In the genomic region with DNA sequence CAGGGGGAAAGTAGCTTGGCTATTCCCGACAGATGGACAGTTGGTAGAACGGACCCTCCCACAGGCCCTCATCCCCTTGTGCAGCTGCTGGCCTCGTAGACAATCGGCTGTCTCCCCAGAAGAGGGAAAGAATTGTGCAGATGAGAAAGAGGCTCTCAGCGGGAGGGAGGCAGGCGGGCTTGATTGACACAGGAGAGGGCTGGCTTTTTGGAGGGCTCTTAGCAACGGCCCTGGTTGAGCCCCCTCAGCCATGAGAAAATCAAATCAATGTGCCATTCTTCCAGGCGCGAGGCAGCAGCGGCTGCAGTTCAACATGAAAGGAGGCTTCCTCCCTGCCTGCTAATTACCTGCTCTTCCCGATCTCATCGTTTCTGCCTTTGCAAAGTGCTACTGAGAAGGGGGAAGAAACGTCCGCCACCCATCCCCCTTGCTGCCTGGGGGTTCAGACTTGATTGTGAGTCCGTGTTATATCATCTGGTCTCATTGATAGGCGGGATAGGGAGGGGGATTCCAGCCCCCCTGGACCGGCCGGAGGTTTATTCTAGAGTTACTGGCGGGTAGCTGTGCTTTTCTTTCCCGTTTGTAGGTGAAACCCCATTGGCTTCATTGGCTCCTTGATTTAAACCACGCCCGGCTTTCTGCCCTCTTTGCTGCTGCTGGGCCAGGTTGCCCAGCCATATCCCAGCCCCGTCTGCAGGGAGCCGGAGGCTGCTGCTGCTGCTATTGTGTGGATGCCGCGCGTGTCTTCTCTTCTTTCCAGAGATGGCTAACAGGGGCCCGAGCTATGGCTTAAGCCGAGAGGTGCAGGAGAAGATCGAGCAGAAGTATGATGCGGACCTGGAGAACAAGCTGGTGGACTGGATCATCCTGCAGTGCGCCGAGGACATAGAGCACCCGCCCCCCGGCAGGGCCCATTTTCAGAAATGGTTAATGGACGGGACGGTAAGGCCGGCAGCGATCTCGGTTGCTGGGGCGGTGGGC, we compare ENCODE assay signal across 9 cellular contexts. TPM values are rescaled to one million over a fixed set of nuclear protein-coding genes. Genes with fewer than 3 reads are reported as not detected.
A peak's percentile ranks its signal among the peaks of the same experiment; 100 is the strongest.
DNase-seq lines count a peak whose midpoint lies in the region; ATAC-seq and TF ChIP-seq lines count a peak whose summit lies in the region.
"Had no signal": no experiment of that assay in that cellular context is flagged by ENCODE, and none has a peak within 500 bp of the region (broad histone marks: within the 10 kb centered on the region; RNA-seq: fewer than 3 reads in every experiment).

A gene (plus strand): TSS at position 262 of the 981 bp plus-strand sequence. CDS start 501 bp downstream, at position 763.

- POLR2A ChIA-PET in activated CD4-positive, alpha-beta memory T cell treated with anti-CD3 and anti-CD28 coated beads for 36 hours (lab: Charles Lee), result no interaction called here

- intact Hi-C loops in activated CD4-positive, alpha-beta memory T cell treated with anti-CD3 and anti-CD28 coated beads for 36 hours (cut with micrococcal nuclease), result no loop called here

- no peaks in the 10 kb centered on the region for H3K9me3 ChIP-seq in gastroesophageal sphincter

- H3K4me1 ChIP-seq in gastroesophageal sphincter, result peaks cover 0 to 16% (median 6%) of the 10 kb centered on the region in 3 donors

- CTCF ChIA-PET in activated CD4-positive, alpha-beta memory T cell treated with anti-CD3 and anti-CD28 coated beads for 36 hours (lab: Charles Lee), result interaction anchor here (0.9 to 8.5 kb wide), 4 partner anchors 10 to 15 kb away, joined by 3 to 90 read pairs (median 42); no protein-coding TSS in a partner anchor

- H3K27ac ChIP-seq in gastroesophageal sphincter, result no peak within 1 kb of the TSS
- H3K27ac ChIP-seq: 22Rv1 had no signal

- peak; percentile 56 for ATAC-seq in gastroesophageal sphincter
- no peak for ATAC-seq in GM21619 (IDR thresholded peaks at IDR 0.05; ENCODE audit: unreplicated experiment)

- TF ChIP-seq CTCF in gastroesophageal sphincter (IDR thresholded peaks at IDR 0.05) (no peak), neural crest cell (conservative IDR thresholded peaks at IDR 0.05) (no peak)

- H3K4me3 ChIP-seq in gastroesophageal sphincter, result peak within 1 kb of the TSS; percentile 18 to 39

- H3K4me1 Mint-ChIP-seq in activated CD4-positive, alpha-beta memory T cell treated with anti-CD3 and anti-CD28 coated beads for 36 hours (ENCODE audit: low read depth), result peaks cover 40% of the 10 kb centered on the region
- H3K4me1 Mint-ChIP-seq in neural crest cell, result peaks cover 68% of the 10 kb centered on the region

- no peaks in the 10 kb centered on the region for H3K27me3 Mint-ChIP-seq in activated CD4-positive, alpha-beta memory T cell treated with anti-CD3 and anti-CD28 coated beads for 36 hours
- H3K27me3 Mint-ChIP-seq in neural crest cell (ENCODE audit: low read depth), result no peaks in the 10 kb centered on the region

- peaks cover 10% of the 10 kb centered on the region for H3K27me3 ChIP-seq in gastroesophageal sphincter

- no peak within 1 kb of the TSS for H3K27ac Mint-ChIP-seq in activated CD4-positive, alpha-beta memory T cell treated with anti-CD3 and anti-CD28 coated beads for 36 hours
- peak within 1 kb of the TSS; percentile 96 for H3K27ac Mint-ChIP-seq in neural crest cell (ENCODE audit: unreplicated experiment)

- H3K9me3 Mint-ChIP-seq in activated CD4-positive, alpha-beta memory T cell treated with anti-CD3 and anti-CD28 coated beads for 36 hours, result no peaks in the 10 kb centered on the region
- no peaks in the 10 kb centered on the region for H3K9me3 Mint-ChIP-seq in neural crest cell

- H3K4me3 Mint-ChIP-seq in activated CD4-positive, alpha-beta memory T cell treated with anti-CD3 and anti-CD28 coated beads for 36 hours, result peak within 1 kb of the TSS; percentile 34
- H3K4me3 Mint-ChIP-seq in neural crest cell, result peak within 1 kb of the TSS; percentile 99

- no peaks in the 10 kb centered on the region for H3K36me3 Mint-ChIP-seq in activated CD4-positive, alpha-beta memory T cell treated with anti-CD3 and anti-CD28 coated beads for 36 hours
- peaks cover 18% of the 10 kb centered on the region for H3K36me3 Mint-ChIP-seq in neural crest cell (ENCODE audit: low read depth)

- no peak for TF ChIP-seq EP300 in gastroesophageal sphincter (IDR thresholded peaks at IDR 0.05)

- H3K36me3 ChIP-seq in gastroesophageal sphincter, result peaks cover 0 to under 1% of the 10 kb centered on the region in 2 donors

- peak; percentile 78 for DNase-seq in DMS 273 (lab: John Stamatoyannopoulos, UW; ENCODE audit: unreplicated experiment)
- no peak for DNase-seq in DMS 273 treated with DMSO at 0.1 percent for 48 hours (lab: John Stamatoyannopoulos, UW)
- peak; percentile 63 for DNase-seq in M059J (ENCODE audit: low read depth)
- no peak for DNase-seq in activated CD4-positive, alpha-beta memory T cell treated with anti-CD3 and anti-CD28 coated beads for 36 hours
- peak; percentile 72 for DNase-seq in neural crest cell (ENCODE audit: low read depth, low spot score)
- no peak for DNase-seq in activated gamma-delta T cell (lab: John Stamatoyannopoulos, UW)

- 3 to 7% methylated on average over 6 to 21 of the region's 41 CpGs for WGBS in gastroesophageal sphincter (ENCODE audit: low coverage in 1 of 2), 2 donors

- no peak for TF ChIP-seq POLR2A in gastroesophageal sphincter (IDR thresholded peaks at IDR 0.05)

RNA-seq across cellular contexts. Expression of the gene that starts here (rescaled TPM):
- 1.6 and 3.2 TPM in 2 replicates for total RNA-seq in M059J (2014; rRNA removed; shearing (Covaris generic))
- total RNA-seq in activated CD4-positive, alpha-beta memory T cell treated with anti-CD3 and anti-CD28 coated beads for 36 hours, result under 1 TPM; 0.78 to 0.85 TPM
- total RNA-seq in gastroesophageal sphincter, result 1 to 10 TPM in 3 of 4 donors, not detected in 1; 1.1 to 2.7 (median 1.5) TPM
- 62.6 and 70.2 TPM in 2 replicates for total RNA-seq in neural crest cell

Comparison
In these comparisons a context has a peak if more than half of its experiments do, and no peak if none do; other contexts are left out.
1. RNA of the gene that starts here (total RNA-seq): 62.6 to 70.2 TPM in neural crest cell; 1.6 to 3.2 TPM in M059J, 1.1 to 2.7 TPM in gastroesophageal sphincter and 0.78 to 0.85 TPM in activated CD4-positive, alpha-beta memory T cell treated with anti-CD3 and anti-CD28 coated beads for 36 hours; every median in the first group is over 10 times any median in the second.
2. DNase-seq: peak in DMS 273 (single experiment), M059J (single experiment) and neural crest cell (single experiment); none in DMS 273 treated with DMSO at 0.1 percent for 48 hours (single experiment), activated CD4-positive, alpha-beta memory T cell treated with anti-CD3 and anti-CD28 coated beads for 36 hours (single experiment) and activated gamma-delta T cell (single experiment).